ENCODE assay signal across 11 cellular contexts in the genomic region with DNA sequence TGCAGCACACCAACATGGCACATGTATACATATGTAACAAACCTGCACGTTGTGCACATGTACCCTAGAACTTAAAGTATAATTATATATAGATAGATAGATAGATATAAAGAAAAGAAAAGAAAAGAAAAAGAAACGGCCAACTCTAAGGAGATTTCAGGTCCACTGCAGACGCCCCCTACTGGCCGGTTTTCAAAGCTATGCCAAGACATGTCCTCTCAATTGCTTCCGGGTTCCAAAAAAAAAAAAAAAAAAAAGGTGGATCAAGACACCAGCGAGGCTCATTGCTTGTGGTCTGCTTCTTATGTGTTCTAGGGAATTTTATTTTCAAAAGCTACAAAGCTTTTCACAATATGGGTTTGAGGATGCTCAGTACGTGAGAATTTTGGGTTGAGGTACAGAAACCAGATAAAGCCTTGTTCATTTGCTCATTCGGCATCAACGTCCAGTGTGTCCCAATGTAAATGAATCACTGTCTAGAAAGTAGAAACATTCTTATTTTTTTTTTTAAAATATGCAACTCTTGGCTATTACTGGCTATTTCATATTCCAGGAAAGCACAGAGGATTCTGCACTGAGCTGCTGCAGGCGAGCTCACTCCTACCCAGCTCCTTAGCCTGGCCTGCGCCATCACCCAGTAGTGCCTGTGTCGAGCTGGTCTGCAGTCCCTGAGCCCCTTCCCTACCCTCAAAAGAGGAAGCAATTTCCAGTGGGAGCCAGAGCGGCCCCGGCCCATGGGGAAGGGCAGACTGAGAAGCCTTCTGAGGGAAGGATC.
DNase-seq lines count a peak whose midpoint lies in the region; ATAC-seq, FAIRE-seq and TF ChIP-seq lines count a peak whose summit lies in the region.
"Had no signal": no experiment of that assay in that cellular context is flagged by ENCODE, and none has a peak within 500 bp of the region (broad histone marks: within the 10 kb centered on the region; RNA-seq: fewer than 3 reads in every experiment).

No MANE protein-coding gene starts in this region.

- no peak for FAIRE-seq in H54 (lab: Jason Lieb, UNC)

- ATAC-seq in GM21526 (IDR thresholded peaks at IDR 0.05; ENCODE audit: low FRiP score, unreplicated experiment) (no peak), HG02759 (IDR thresholded peaks at IDR 0.05; ENCODE audit: unreplicated experiment) (no peak), HG03354 (IDR thresholded peaks at IDR 0.05; ENCODE audit: poor library complexity, severe bottlenecking, unreplicated experiment) (no peak)
- ATAC-seq: left cardiac atrium had no signal

- TF ChIP-seq POLR2A in H54 (IDR thresholded peaks at IDR 0.05; ENCODE audit: low read depth, low read length): no peak

- in situ Hi-C loops in SK-MEL-5 (cut with HindIII; ENCODE audit: low pct_unique_long_range_greater_than_20kb, low sequenced_read_pairs): no loop called here

- no peak overlapping the region for H3K4me3 ChIP-seq in AG10803 (ENCODE audit: low read length)

- DNase-seq in AG10803 (ENCODE audit: low read depth) (no peak), H54 (ENCODE audit: insufficient read length, low spot score) (peak; percentile 10), SK-MEL-5 (ENCODE audit: low read depth, low spot score) (peak; percentile 56), germinal center (ENCODE audit: low spot score) (peak; percentile 30), T-helper 1 cell (no peak)
- DNase-seq: anterior cingulate cortex, left cardiac atrium, NCI-H1092 had no signal

- TF ChIP-seq CTCF in AG10803 (conservative IDR thresholded peaks at IDR 0.05; ENCODE audit: low read length): peak; percentile 45

Comparison
In these comparisons a context has a peak if more than half of its experiments do, and no peak if none do; other contexts are left out.
1. DNase-seq: peak in H54 (single experiment), SK-MEL-5 (single experiment) and germinal center (single experiment); none in AG10803 (single experiment) and T-helper 1 cell (0 of 5).